In the genomic region with DNA sequence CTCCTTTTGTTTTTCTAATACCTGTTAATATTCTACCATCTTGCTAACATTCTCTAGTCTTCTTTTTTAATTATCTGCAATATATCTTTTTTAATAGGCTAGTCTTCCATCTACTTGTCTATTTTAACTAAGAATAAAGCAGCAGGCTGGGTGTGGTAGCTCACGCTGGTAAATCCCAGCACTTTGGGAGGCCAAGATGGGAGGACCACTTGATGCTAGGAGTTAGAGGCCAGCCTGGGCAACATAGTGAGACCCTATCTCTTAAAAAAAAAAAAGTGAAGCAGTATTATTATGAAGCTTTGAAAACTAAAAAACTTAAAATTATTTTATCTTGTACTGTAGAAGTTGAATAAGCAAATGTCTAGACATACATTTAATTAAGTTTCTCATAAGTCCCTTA, we compare ENCODE assay signal across 11 cellular contexts.
"Had no signal": no experiment of that assay in that cellular context is flagged by ENCODE, and none has a peak within 500 bp of the region (broad histone marks: within the 10 kb centered on the region; RNA-seq: fewer than 3 reads in every experiment).

No MANE protein-coding gene starts in this region.

- H3K9ac ChIP-seq: GM23248 had no signal

- H3K4me3 ChIP-seq: GM23248, GM23338, HAP-1 had no signal

- H3K4me2 ChIP-seq: GM23338 had no signal

- FAIRE-seq: H1, H54 had no signal

- H3K9me3 ChIP-seq: HAP-1 had no signal

- H3K4me1 ChIP-seq: HAP-1 had no signal

- H3K27ac ChIP-seq: GM23248 had no signal

- DNase-seq: GM23248, GOT3, H7, H9, HCEC 1CT, HFFc6 had no signal

- H2AFZ ChIP-seq: GM23248, GM23338 had no signal

- ATAC-seq: GM23338, HCT116 had no signal
